20 cellular contexts compared by ENCODE assay signal in genomic region chr22:47591016-47591415, GRCh38.
"Had no signal": no experiment of that assay in that cellular context is flagged by ENCODE, and none has a peak within 500 bp of the region (broad histone marks: within the 10 kb centered on the region; RNA-seq: fewer than 3 reads in every experiment).

No MANE protein-coding gene starts in this region.

- H3K9me3 ChIP-seq: colonic mucosa, lower lobe of right lung, psoas muscle, upper lobe of left lung, vagina had no signal

- H3K9me3 Mint-ChIP-seq: memory B cell had no signal

- H3K4me3 ChIP-seq: colonic mucosa, hepatocyte, lower lobe of right lung, psoas muscle, skin epidermis, upper lobe of left lung, vagina had no signal

- DNase-seq: cerebellar nuclear complex; colonic mucosa; dermis blood vessel endothelial cell; effector CD4-positive, alpha-beta T cell; foreskin melanocyte; left colon; lower lobe of right lung; midbrain; nephron progenitor cell; retina; stimulated activated CD4-positive, alpha-beta T cell treated with anti-CD3 and anti-CD28 coated beads, Interleukin-2, amount 100 ng/mL, for 24 hours; stimulated activated CD4-positive, alpha-beta T cell treated with anti-CD3 and anti-CD28 coated beads, Interleukin-4, amount 100 ng/mL, for 4 hours; stimulated activated naive CD4-positive, alpha-beta T cell; upper lobe of left lung had no signal

- H3K27ac ChIP-seq: colonic mucosa, hepatocyte, lower lobe of right lung, psoas muscle, skin epidermis, upper lobe of left lung, vagina had no signal

- H3K4me1 Mint-ChIP-seq: memory B cell, nephron progenitor cell had no signal

- H3K27ac Mint-ChIP-seq: memory B cell, nephron progenitor cell had no signal

- H3K4me1 ChIP-seq: colonic mucosa, lower lobe of right lung, psoas muscle, upper lobe of left lung, vagina had no signal

- H3K27me3 ChIP-seq: colonic mucosa, hepatocyte, upper lobe of left lung, vagina had no signal

- H3K27me3 Mint-ChIP-seq: memory B cell had no signal

- H3K4me3 Mint-ChIP-seq: memory B cell, nephron progenitor cell had no signal

- H3K36me3 Mint-ChIP-seq: memory B cell had no signal

- H3K36me3 ChIP-seq: colonic mucosa, lower lobe of right lung, upper lobe of left lung, vagina had no signal

- ATAC-seq: lower lobe of right lung, psoas muscle, sciatic nerve had no signal
